19 cellular contexts compared by ENCODE assay signal in genomic region chr1:83701396-83701795, GRCh38.
"Had no signal": no experiment of that assay in that cellular context is flagged by ENCODE, and none has a peak within 500 bp of the region (broad histone marks: within the 10 kb centered on the region; RNA-seq: fewer than 3 reads in every experiment).

No MANE protein-coding gene starts in this region.

- H3K36me3 ChIP-seq: brain microvascular endothelial cell, right atrium auricular region had no signal

- H3K4me3 Mint-ChIP-seq: activated B cell treated with CpG ODN at 0.5 μM for 24 hours; activated CD8-positive, alpha-beta memory T cell treated with anti-CD3 and anti-CD28 coated beads, Interleukin-2, amount 10 ng/mL, durations not matched to agents 7 days and 5 days; activated T-cell treated with anti-CD3 and anti-CD28 coated beads, Interleukin-2, amount 50 U/mL, for 24 hours; central memory CD8-positive, alpha-beta T cell; stimulated activated naive B cell treated with anti-CD40 and anti-IgM and Interleukin-4, amounts not matched to agents 10 μg/mL and 1 μg/mL and 100 μg/mL, for 72 hours; type B pancreatic cell had no signal

- H3K9me3 Mint-ChIP-seq: activated B cell treated with CpG ODN at 0.5 μM for 24 hours, type B pancreatic cell had no signal

- H3K27me3 Mint-ChIP-seq: activated B cell treated with CpG ODN at 0.5 μM for 24 hours; activated CD8-positive, alpha-beta memory T cell treated with anti-CD3 and anti-CD28 coated beads, Interleukin-2, amount 10 ng/mL, durations not matched to agents 7 days and 5 days; activated T-cell treated with anti-CD3 and anti-CD28 coated beads, Interleukin-2, amount 50 U/mL, for 24 hours; central memory CD8-positive, alpha-beta T cell had no signal

- H3K27me3 ChIP-seq: brain microvascular endothelial cell, right atrium auricular region had no signal

- H3K4me1 ChIP-seq: right atrium auricular region had no signal

- H3K4me3 ChIP-seq: coronary artery, lung, right atrium auricular region had no signal

- H3K36me3 Mint-ChIP-seq: activated CD8-positive, alpha-beta memory T cell treated with anti-CD3 and anti-CD28 coated beads, Interleukin-2, amount 10 ng/mL, durations not matched to agents 7 days and 5 days; stimulated activated naive B cell treated with anti-CD40 and anti-IgM and Interleukin-4, amounts not matched to agents 10 μg/mL and 1 μg/mL and 100 μg/mL, for 72 hours; type B pancreatic cell had no signal

- H3K27ac Mint-ChIP-seq: activated B cell treated with CpG ODN at 0.5 μM for 24 hours; activated CD8-positive, alpha-beta memory T cell treated with anti-CD3 and anti-CD28 coated beads, Interleukin-2, amount 10 ng/mL, durations not matched to agents 7 days and 5 days; activated naive CD4-positive, alpha-beta T cell treated with anti-CD3 and anti-CD28 coated beads, Interleukin-2, amount 50 U/mL, for 72 hours; activated T-cell treated with anti-CD3 and anti-CD28 coated beads, Interleukin-2, amount 50 U/mL, for 24 hours; stimulated activated naive B cell treated with anti-CD40 and anti-IgM and Interleukin-4, amounts not matched to agents 10 μg/mL and 1 μg/mL and 100 μg/mL, for 72 hours; type B pancreatic cell had no signal

- H3K4me1 Mint-ChIP-seq: activated CD8-positive, alpha-beta memory T cell treated with anti-CD3 and anti-CD28 coated beads, Interleukin-2, amount 10 ng/mL, durations not matched to agents 7 days and 5 days; central memory CD8-positive, alpha-beta T cell had no signal

- DNase-seq: activated B cell treated with CpG ODN at 0.5 μM for 24 hours; activated CD8-positive, alpha-beta memory T cell treated with anti-CD3 and anti-CD28 coated beads, Interleukin-2, amount 10 ng/mL, durations not matched to agents 7 days and 5 days; activated effector memory CD4-positive, alpha-beta T cell treated with Interleukin-2 at 50 U/mL for 16 hours; activated T-cell treated with anti-CD3 and anti-CD28 coated beads, Interleukin-2, amount 50 U/mL, for 24 hours; anterior cingulate cortex; brain microvascular endothelial cell; left colon; nucleus accumbens; posterior cingulate gyrus; stimulated activated CD4-positive, alpha-beta T cell treated with anti-CD3 and anti-CD28 coated beads, Interleukin-4, amount 100 ng/mL, for 1 hour; stimulated activated naive B cell treated with anti-CD40 and anti-IgM and Interleukin-4, amounts not matched to agents 10 μg/mL and 1 μg/mL and 100 μg/mL, for 72 hours; T-helper 2 cell had no signal

- H3K9me3 ChIP-seq: right atrium auricular region had no signal

- ATAC-seq: activated CD8-positive, alpha-beta memory T cell treated with anti-CD3 and anti-CD28 coated beads, Interleukin-2, amount 10 ng/mL, durations not matched to agents 7 days and 5 days; esophagus mucosa; left colon; stimulated activated naive B cell treated with anti-CD40 and anti-IgM and Interleukin-4, amounts not matched to agents 10 μg/mL and 1 μg/mL and 100 μg/mL, for 72 hours had no signal

- H3K27ac ChIP-seq: brain microvascular endothelial cell, coronary artery, right atrium auricular region had no signal
